Comparison of ENCODE assay signal across 1 cellular context in genomic region chr15:89378699-89379422, GRCh38.
TF ChIP-seq lines count a peak whose summit lies in the region.

No MANE protein-coding gene starts in this region.

TF ChIP-seq in H1, 55 proteins besides CTCF, POLR2A, EP300 and RAD21:
- TF ChIP-seq KDM1A (IDR thresholded peaks at IDR 0.05; ENCODE audit: borderline replicate concordance, low read length), result no peak
- no peak for TF ChIP-seq ATF2 (IDR thresholded peaks at IDR 0.05; ENCODE audit: low read length)
- TF ChIP-seq E2F6 (IDR thresholded peaks at IDR 0.05), result 0 out of 2 replicates have a peak, but pooled peaks have one; percentile 49
- TF ChIP-seq EZH2 (IDR thresholded peaks at IDR 0.05; ENCODE audit: low read depth, low read length, severe bottlenecking), result peak; percentile 48
- TF ChIP-seq RBBP5 (IDR thresholded peaks at IDR 0.05; ENCODE audit: borderline replicate concordance, low read depth, low read length), result no peak
- peak; percentile 94 for TF ChIP-seq YY1 (IDR thresholded peaks at IDR 0.05; ENCODE audit: low read depth, low read length)
- peak; percentile 81 for TF ChIP-seq KDM4A (IDR thresholded peaks at IDR 0.05; ENCODE audit: low read depth, low read length, severe bottlenecking)
